Comparison of ENCODE assay signal across 1 cellular context in the genomic region with DNA sequence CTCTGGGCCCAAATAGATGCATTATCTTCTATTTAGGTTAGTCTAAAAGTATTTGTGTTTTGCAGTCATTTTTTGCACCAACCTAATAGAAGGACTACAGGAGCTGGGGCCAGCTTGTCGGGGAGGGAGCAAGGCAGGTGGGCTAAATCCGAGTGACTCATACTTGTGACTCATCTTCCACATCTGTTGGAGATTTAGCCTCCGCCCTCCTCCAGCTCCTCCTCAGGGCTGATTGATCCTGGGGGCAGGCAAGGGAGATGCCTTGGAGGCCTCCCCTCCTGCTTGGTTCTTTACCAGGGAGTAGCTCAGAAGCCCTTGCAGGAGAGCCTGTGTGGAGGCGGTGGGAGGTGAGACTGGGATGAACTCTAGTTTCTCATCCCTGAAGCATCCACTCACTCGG.
A peak's percentile ranks its signal among the peaks of the same experiment; 100 is the strongest.
TF ChIP-seq lines count a peak whose summit lies in the region.

No MANE protein-coding gene starts in this region.

TF ChIP-seq in HepG2, 621 proteins besides CTCF, POLR2A, EP300 and RAD21:
- peak; percentile 78 for TF ChIP-seq FOSL2 (CRISPR knock-in tag; IDR thresholded peaks at IDR 0.05)
- TF ChIP-seq, protein P1, sequence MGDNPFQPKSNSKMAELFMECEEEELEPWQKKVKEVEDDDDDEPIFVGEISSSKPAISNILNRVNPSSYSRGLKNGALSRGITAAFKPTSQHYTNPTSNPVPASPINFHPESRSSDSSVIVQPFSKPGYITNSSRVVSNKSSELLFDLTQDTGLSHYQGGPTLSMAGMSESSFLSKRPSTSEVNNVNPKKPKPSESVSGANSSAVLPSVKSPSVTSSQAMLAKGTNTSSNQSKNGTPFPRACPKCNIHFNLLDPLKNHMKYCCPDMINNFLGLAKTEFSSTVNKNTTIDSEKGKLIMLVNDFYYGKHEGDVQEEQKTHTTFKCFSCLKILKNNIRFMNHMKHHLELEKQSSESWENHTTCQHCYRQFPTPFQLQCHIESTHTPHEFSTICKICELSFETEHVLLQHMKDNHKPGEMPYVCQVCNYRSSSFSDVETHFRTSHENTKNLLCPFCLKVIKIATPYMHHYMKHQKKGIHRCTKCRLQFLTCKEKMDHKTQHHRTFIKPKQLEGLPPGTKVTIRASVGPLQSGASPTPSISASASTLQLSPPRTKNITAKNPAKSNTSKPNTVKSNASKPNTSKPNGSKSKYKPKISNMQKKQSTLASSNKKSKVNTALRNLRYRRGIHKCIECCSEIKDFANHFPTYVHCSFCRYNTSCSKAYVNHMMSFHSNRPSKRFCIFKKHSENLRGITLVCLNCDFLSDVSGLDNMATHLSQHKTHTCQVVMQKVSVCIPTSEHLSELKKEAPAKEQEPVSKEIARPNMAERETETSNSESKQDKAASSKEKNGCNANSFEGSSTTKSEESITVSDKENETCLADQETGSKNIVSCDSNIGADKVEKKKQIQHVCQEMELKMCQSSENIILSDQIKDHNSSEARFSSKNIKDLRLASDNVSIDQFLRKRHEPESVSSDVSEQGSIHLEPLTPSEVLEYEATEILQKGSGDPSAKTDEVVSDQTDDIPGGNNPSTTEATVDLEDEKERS (CRISPR knock-in tag; IDR thresholded peaks at IDR 0.05) = no peak
